8 cellular contexts compared by ENCODE assay signal in the genomic region with DNA sequence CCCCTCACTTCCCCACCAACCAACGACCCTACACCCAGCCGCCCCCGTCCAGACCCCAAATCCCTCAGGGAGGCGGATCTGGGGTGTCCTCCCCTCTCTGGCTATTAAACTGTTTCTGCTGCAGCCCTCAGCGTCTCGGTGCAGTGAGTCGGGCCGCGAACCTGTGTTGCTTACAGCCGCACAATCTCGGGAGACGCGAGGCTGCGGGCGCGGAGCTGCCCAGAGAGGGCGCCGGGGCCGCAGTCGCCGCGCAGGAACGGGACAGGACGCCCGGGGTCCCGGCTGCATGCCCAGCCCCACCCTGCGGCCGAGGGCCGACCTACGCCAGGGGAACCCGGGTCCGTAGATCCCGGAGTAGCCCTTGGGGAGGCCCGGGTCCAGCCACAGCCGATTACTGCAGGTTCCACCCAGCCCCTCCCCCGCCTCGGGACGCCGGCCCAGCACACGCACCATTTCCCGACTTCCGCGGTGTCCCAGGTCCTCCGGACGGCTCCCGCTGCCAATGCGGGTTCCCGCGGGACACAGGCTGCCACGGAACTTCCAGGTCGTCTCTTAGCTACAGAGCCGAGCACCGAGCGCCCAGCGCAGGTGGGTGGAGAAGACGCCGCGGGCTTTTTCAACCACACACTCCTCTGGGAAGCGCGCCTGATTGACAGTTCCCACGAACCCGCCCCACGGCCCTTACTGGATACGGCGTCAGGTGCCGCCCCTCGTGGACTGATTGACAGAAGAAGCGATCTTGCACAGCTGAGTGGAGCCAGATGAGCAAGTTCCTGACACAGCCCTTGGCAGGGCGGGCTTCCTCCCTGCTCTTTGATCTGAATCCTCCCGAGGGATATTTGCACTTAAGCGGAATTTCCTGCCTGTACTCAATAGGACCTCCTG. TPM values are rescaled to one million over a fixed set of nuclear protein-coding genes. Genes with fewer than 3 reads are reported as not detected.
DNase-seq lines count a peak whose midpoint lies in the region; ATAC-seq and TF ChIP-seq lines count a peak whose summit lies in the region.

Gene ZNF799 (minus strand): TSS at position 654 of the 885 bp plus-strand sequence. CDS start 201 bp downstream, at position 453.

- intact Hi-C loops in heart left ventricle (cut with DNase I), result loop anchor here in 5 of 10 donors (1.0 to 10.0 kb wide), 9 partner anchors 34 to 151 kb away; partner anchors contain the start of genes ZNF442 (in 2 of the 5), ZNF443 (in 2 of the 5), ZNF564 (in 2 of the 5) and ZNF563 (in 1 of the 5)

- H3K27me3 Mint-ChIP-seq in activated naive CD8-positive, alpha-beta T cell treated with anti-CD3 and anti-CD28 coated beads, Interleukin-2, amount 50 U/mL, for 24 hours, result no peaks in the 10 kb centered on the region
- no peaks in the 10 kb centered on the region for H3K27me3 Mint-ChIP-seq in type B pancreatic cell

- H2AFZ ChIP-seq in SU-DHL-6 (ENCODE audit: low read depth, low read length, severe bottlenecking), result peak within 1 kb of the TSS; percentile 88

- TF ChIP-seq CTCF in GM10266 (IDR thresholded peaks at IDR 0.05; ENCODE audit: control insufficient read depth, insufficient read depth, low read depth, missing control alignments), result no peak
- TF ChIP-seq CTCF in SU-DHL-6 (IDR thresholded peaks at IDR 0.05; ENCODE audit: insufficient read depth, low read length, poor library complexity, severe bottlenecking), result peak; percentile 14
- TF ChIP-seq CTCF in heart left ventricle (IDR thresholded peaks at IDR 0.05), result peak in 4 of 12 donors; percentile 16 to 34 (median 30)
- peak; percentile 48 for TF ChIP-seq CTCF in type B pancreatic cell (conservative IDR thresholded peaks at IDR 0.05)

- H3K9me2 ChIP-seq in SU-DHL-6 (replicated peaks; ENCODE audit: insufficient read depth, low read length), result no peaks in the 10 kb centered on the region

- peak within 1 kb of the TSS; percentile 74 for H3K27ac Mint-ChIP-seq in activated naive CD8-positive, alpha-beta T cell treated with anti-CD3 and anti-CD28 coated beads, Interleukin-2, amount 50 U/mL, for 24 hours
- H3K27ac Mint-ChIP-seq in type B pancreatic cell, result peak within 1 kb of the TSS; percentile 92

- DNase-seq in GM10266 (ENCODE audit: extremely low spot score) (peak; percentile 86), NCI-H1105 treated with DMSO at 0.1 percent for 48 hours (lab: John Stamatoyannopoulos, UW) (peak; percentile 91), heart left ventricle (peak; percentile 98 to 99 (median 98)), pons (ENCODE audit: low spot score) (peak; percentile 97), type B pancreatic cell (ENCODE audit: extremely low spot score, unreplicated experiment) (peak; percentile 96)
- peak; percentile 87 for DNase-seq in activated naive CD8-positive, alpha-beta T cell treated with anti-CD3 and anti-CD28 coated beads, Interleukin-2, amount 50 U/mL, for 24 hours

- H3K36me3 ChIP-seq in SU-DHL-6 (ENCODE audit: low read length) (no peaks in the 10 kb centered on the region), heart left ventricle (no peaks in the 10 kb centered on the region)

- H3K9me3 Mint-ChIP-seq in activated naive CD8-positive, alpha-beta T cell treated with anti-CD3 and anti-CD28 coated beads, Interleukin-2, amount 50 U/mL, for 24 hours, result peaks cover 15% of the 10 kb centered on the region
- H3K9me3 Mint-ChIP-seq in type B pancreatic cell, result no peaks in the 10 kb centered on the region

- WGBS in heart left ventricle, 4 donors, result 0% methylated on average over 21 to 71 of the region's 71 CpGs

- H3K27ac ChIP-seq in SU-DHL-6 (ENCODE audit: low read depth, low read length), result peak within 1 kb of the TSS; percentile 44
- H3K27ac ChIP-seq in heart left ventricle, result peak within 1 kb of the TSS; percentile 19 to 93 (median 88)

- H3K4me3 ChIP-seq in SU-DHL-6 (ENCODE audit: insufficient read depth, low read length, poor library complexity, severe bottlenecking) (peak within 1 kb of the TSS; percentile 97), heart left ventricle (peak within 1 kb of the TSS; percentile 67 to 94 (median 84))

- H3K27me3 ChIP-seq in SU-DHL-6 (ENCODE audit: low read length), result no peaks in the 10 kb centered on the region
- H3K27me3 ChIP-seq in heart left ventricle, result no peaks in the 10 kb centered on the region

- ATAC-seq in HG02642 (IDR thresholded peaks at IDR 0.05; ENCODE audit: poor library complexity, unreplicated experiment) (peak; percentile 91), heart left ventricle (peak; percentile 99 to 100 (median 100))
- peak; percentile 98 for ATAC-seq in activated naive CD8-positive, alpha-beta T cell treated with anti-CD3 and anti-CD28 coated beads, Interleukin-2, amount 50 U/mL, for 24 hours

- peaks cover 30% of the 10 kb centered on the region for H3K79me2 ChIP-seq in SU-DHL-6 (ENCODE audit: insufficient read depth, low read length)

- H3K4me2 ChIP-seq in SU-DHL-6 (ENCODE audit: low read depth, low read length, poor library complexity, severe bottlenecking), result peak within 1 kb of the TSS; percentile 78

- peak within 1 kb of the TSS; percentile 88 for H3K4me3 Mint-ChIP-seq in activated naive CD8-positive, alpha-beta T cell treated with anti-CD3 and anti-CD28 coated beads, Interleukin-2, amount 50 U/mL, for 24 hours
- H3K4me3 Mint-ChIP-seq in type B pancreatic cell, result peak within 1 kb of the TSS; percentile 95

- peaks cover 19% of the 10 kb centered on the region for H3K4me1 Mint-ChIP-seq in activated naive CD8-positive, alpha-beta T cell treated with anti-CD3 and anti-CD28 coated beads, Interleukin-2, amount 50 U/mL, for 24 hours
- no peaks in the 10 kb centered on the region for H3K4me1 Mint-ChIP-seq in type B pancreatic cell (ENCODE audit: unreplicated experiment)

- H3K36me3 Mint-ChIP-seq in activated naive CD8-positive, alpha-beta T cell treated with anti-CD3 and anti-CD28 coated beads, Interleukin-2, amount 50 U/mL, for 24 hours (ENCODE audit: low read depth), result peaks cover 10% of the 10 kb centered on the region
- no peaks in the 10 kb centered on the region for H3K36me3 Mint-ChIP-seq in type B pancreatic cell

- peaks cover 0 to 13% (median 5%) of the 10 kb centered on the region in 12 donors for H3K4me1 ChIP-seq in heart left ventricle

- H3K9me3 ChIP-seq in SU-DHL-6 (ENCODE audit: insufficient read depth, low read length), result no peaks in the 10 kb centered on the region
- no peaks in the 10 kb centered on the region for H3K9me3 ChIP-seq in heart left ventricle

- no peaks in the 10 kb centered on the region for H4K20me1 ChIP-seq in SU-DHL-6 (ENCODE audit: low read depth, low read length)

- peak in 1 of 2 donors; percentile 62 for TF ChIP-seq POLR2A in heart left ventricle (IDR thresholded peaks at IDR 0.05)

- H3F3A ChIP-seq in SU-DHL-6 (ENCODE audit: insufficient read depth), result no peaks in the 10 kb centered on the region

- peak within 1 kb of the TSS; percentile 82 for H3K9ac ChIP-seq in SU-DHL-6 (ENCODE audit: low read length)

RNA-seq across cellular contexts. Expression of gene ZNF799, which starts in this region (rescaled TPM):
- total RNA-seq in heart left ventricle, result 1 to 10 TPM; 1.5 to 3.9 (median 2.1) TPM
- 1 to 10 TPM; 1.8 to 2.2 TPM for polyA plus RNA-seq in heart left ventricle
- 5.4 and 6.5 TPM in 2 replicates for total RNA-seq in type B pancreatic cell (ENCODE audit: low replicate concordance)

Comparison
In these comparisons a context has a peak if more than half of its experiments do, and no peak if none do; other contexts are left out.
1. Peak in every context shown above with its lines: DNase-seq, ATAC-seq, H3K4me3 ChIP-seq and H3K27ac ChIP-seq.